20 cellular contexts compared by ENCODE assay signal in the genomic region with DNA sequence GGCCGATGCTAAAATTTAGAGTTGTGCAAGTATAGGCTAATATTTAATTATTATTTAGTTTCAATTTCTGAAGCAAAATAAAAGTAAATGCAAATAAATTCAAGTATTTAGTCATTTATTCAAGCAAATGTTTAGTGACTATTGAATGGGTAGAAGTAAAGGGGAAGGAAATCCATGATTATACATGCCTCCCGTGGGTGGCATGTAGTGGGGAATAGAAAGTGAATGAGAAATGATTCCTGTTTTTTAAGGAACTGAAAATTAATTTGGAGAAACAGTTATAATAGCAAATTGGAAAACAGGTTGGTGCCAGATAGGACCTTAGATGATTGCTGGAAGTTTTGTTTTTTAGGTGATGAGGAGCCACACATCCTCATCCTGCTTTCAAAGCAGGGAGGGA.
"Had no signal": no experiment of that assay in that cellular context is flagged by ENCODE, and none has a peak within 500 bp of the region (broad histone marks: within the 10 kb centered on the region; RNA-seq: fewer than 3 reads in every experiment).

No MANE protein-coding gene starts in this region.

- H3K36me3 ChIP-seq: spleen had no signal

- H3K4me1 ChIP-seq: spleen, stomach had no signal

- H3K4me3 ChIP-seq: heart left ventricle, lung, spleen, stomach, thoracic aorta had no signal

- ATAC-seq: esophagus mucosa; left colon; left ventricle myocardium superior; sciatic nerve; stimulated activated naive B cell treated with anti-CD40 and anti-IgM and Interleukin-4, amounts not matched to agents 10 μg/mL and 1 μg/mL and 100 μg/mL, for 72 hours had no signal

- DNase-seq: effector memory CD4-positive, alpha-beta T cell; heart left ventricle; hippocampal formation; left colon; left ventricle myocardium superior; mesendoderm; naive B cell; posterior cingulate gyrus; spleen; stimulated activated CD4-positive, alpha-beta T cell treated with anti-CD3 and anti-CD28 coated beads, Interleukin-15, amount 100 ng/mL, for 24 hours; stimulated activated CD4-positive, alpha-beta T cell treated with anti-CD3 and anti-CD28 coated beads, Interleukin-2, amount 100 ng/mL, for 24 hours; stimulated activated CD4-positive, alpha-beta T cell treated with anti-CD3 and anti-CD28 coated beads, Interleukin-4, amount 100 ng/mL, for 4 hours; stimulated activated naive B cell treated with anti-CD40 and anti-IgM and Interleukin-4, amounts not matched to agents 10 μg/mL and 1 μg/mL and 100 μg/mL, for 72 hours; stomach; substantia nigra; trophoblast cell had no signal

- H3K9me3 ChIP-seq: heart left ventricle, spleen, stomach, thoracic aorta had no signal

- H3K27ac ChIP-seq: spleen, stomach, thoracic aorta had no signal

- H3K27me3 ChIP-seq: heart left ventricle, spleen, stomach had no signal
